Comparison of ENCODE assay signal across 1 cellular context in genomic region chr16:54175169-54175551, GRCh38.
A peak's percentile ranks its signal among the peaks of the same experiment; 100 is the strongest.
TF ChIP-seq lines count a peak whose summit lies in the region.

No MANE protein-coding gene starts in this region.

TF ChIP-seq in HepG2, 621 proteins besides CTCF, POLR2A, EP300 and RAD21 (continued from another document and continues in another):
- TF ChIP-seq FOXP4 (CRISPR knock-in tag; IDR thresholded peaks at IDR 0.05) (peak; percentile 86), KDM2A (CRISPR knock-in tag; IDR thresholded peaks at IDR 0.05; ENCODE audit: borderline replicate concordance, low read depth) (peak; percentile 41; the same call in 1 of the 2 replicates), ZNF350 (CRISPR knock-in tag; IDR thresholded peaks at IDR 0.05; ENCODE audit: borderline replicate concordance, low read depth) (0 out of 2 replicates have a peak, but pooled peaks have one; percentile 59), IKZF5 (CRISPR knock-in tag; IDR thresholded peaks at IDR 0.05) (peak; percentile 56; the same call in 1 of the 2 replicates), PHB2 (IDR thresholded peaks at IDR 0.05; ENCODE audit: partially characterized antibody) (no peak), ZNF180 (CRISPR knock-in tag; IDR thresholded peaks at IDR 0.05; ENCODE audit: borderline replicate concordance, low read depth) (no peak), NPAS2 (CRISPR knock-in tag; IDR thresholded peaks at IDR 0.05; ENCODE audit: borderline replicate concordance) (no peak), ZBTB20 (CRISPR knock-in tag; IDR thresholded peaks at IDR 0.05; ENCODE audit: borderline replicate concordance, low read depth) (no peak; the same call in 1 of the 2 replicates), NFKBIZ (CRISPR knock-in tag; IDR thresholded peaks at IDR 0.05) (0 out of 2 replicates have a peak, but pooled peaks have one; percentile 41), ZNF441 (CRISPR knock-in tag; IDR thresholded peaks at IDR 0.05; ENCODE audit: borderline replicate concordance) (no peak), KDM3A (CRISPR knock-in tag; IDR thresholded peaks at IDR 0.05; ENCODE audit: low read depth) (no peak), ZBTB40 (IDR thresholded peaks at IDR 0.05) (no peak), ZBTB40 (CRISPR knock-in tag; IDR thresholded peaks at IDR 0.05) (no peak), TEAD3 (CRISPR knock-in tag; optimal IDR thresholded peaks at IDR 0.05; ENCODE audit: borderline replicate concordance) (no peak), ELF1 (CRISPR knock-in tag; IDR thresholded peaks at IDR 0.05) (no peak; the same call in 1 of the 2 replicates), MED1 (CRISPR knock-in tag; IDR thresholded peaks at IDR 0.05) (no peak; the same call in 1 of the 2 replicates), IRF2 (CRISPR knock-in tag; IDR thresholded peaks at IDR 0.05) (peak; percentile 24; the same call in 1 of the 2 replicates), ZNF777 (CRISPR knock-in tag; IDR thresholded peaks at IDR 0.05) (0 out of 2 replicates have a peak, but pooled peaks have one; percentile 39), TEAD2 (CRISPR knock-in tag; IDR thresholded peaks at IDR 0.05) (no peak), HNF1A (IDR thresholded peaks at IDR 0.05; ENCODE audit: low read depth) (0 out of 2 replicates have a peak, but pooled peaks have one; percentile 10), HNF1A (CRISPR knock-in tag; IDR thresholded peaks at IDR 0.05; ENCODE audit: borderline replicate concordance) (peak; percentile 21; the same call in 1 of the 2 replicates), ZNF530 (CRISPR knock-in tag; IDR thresholded peaks at IDR 0.05; ENCODE audit: low read depth) (no peak), KMT2B (CRISPR knock-in tag; IDR thresholded peaks at IDR 0.05) (0 out of 2 replicates have a peak, but pooled peaks have one; percentile 4), ZMYM4 (CRISPR knock-in tag; IDR thresholded peaks at IDR 0.05) (no peak), ZNF605 (CRISPR knock-in tag; IDR thresholded peaks at IDR 0.05) (peak; percentile 69), ZBTB39 (CRISPR knock-in tag; IDR thresholded peaks at IDR 0.05) (no peak), TBL1XR1 (IDR thresholded peaks at IDR 0.05; ENCODE audit: borderline replicate concordance, low read length, partially characterized antibody) (no peak)
- TF ChIP-seq, protein P1, sequence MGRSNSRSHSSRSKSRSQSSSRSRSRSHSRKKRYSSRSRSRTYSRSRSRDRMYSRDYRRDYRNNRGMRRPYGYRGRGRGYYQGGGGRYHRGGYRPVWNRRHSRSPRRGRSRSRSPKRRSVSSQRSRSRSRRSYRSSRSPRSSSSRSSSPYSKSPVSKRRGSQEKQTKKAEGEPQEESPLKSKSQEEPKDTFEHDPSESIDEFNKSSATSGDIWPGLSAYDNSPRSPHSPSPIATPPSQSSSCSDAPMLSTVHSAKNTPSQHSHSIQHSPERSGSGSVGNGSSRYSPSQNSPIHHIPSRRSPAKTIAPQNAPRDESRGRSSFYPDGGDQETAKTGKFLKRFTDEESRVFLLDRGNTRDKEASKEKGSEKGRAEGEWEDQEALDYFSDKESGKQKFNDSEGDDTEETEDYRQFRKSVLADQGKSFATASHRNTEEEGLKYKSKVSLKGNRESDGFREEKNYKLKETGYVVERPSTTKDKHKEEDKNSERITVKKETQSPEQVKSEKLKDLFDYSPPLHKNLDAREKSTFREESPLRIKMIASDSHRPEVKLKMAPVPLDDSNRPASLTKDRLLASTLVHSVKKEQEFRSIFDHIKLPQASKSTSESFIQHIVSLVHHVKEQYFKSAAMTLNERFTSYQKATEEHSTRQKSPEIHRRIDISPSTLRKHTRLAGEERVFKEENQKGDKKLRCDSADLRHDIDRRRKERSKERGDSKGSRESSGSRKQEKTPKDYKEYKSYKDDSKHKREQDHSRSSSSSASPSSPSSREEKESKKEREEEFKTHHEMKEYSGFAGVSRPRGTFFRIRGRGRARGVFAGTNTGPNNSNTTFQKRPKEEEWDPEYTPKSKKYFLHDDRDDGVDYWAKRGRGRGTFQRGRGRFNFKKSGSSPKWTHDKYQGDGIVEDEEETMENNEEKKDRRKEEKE (IDR thresholded peaks at IDR 0.05) = no peak
- TF ChIP-seq, protein P2, sequence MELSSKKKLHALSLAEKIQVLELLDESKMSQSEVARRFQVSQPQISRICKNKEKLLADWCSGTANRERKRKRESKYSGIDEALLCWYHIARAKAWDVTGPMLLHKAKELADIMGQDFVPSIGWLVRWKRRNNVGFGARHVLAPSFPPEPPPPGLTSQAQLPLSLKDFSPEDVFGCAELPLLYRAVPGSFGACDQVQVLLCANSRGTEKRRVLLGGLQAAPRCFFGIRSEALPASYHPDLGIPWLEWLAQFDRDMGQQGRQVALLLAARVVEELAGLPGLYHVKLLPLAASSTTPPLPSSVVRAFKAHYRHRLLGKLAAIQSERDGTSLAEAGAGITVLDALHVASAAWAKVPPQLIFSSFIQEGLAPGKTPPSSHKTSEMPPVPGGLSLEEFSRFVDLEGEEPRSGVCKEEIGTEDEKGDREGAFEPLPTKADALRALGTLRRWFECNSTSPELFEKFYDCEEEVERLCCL (CRISPR knock-in tag; IDR thresholded peaks at IDR 0.05; ENCODE audit: borderline replicate concordance) = no peak
